In the genomic region with DNA sequence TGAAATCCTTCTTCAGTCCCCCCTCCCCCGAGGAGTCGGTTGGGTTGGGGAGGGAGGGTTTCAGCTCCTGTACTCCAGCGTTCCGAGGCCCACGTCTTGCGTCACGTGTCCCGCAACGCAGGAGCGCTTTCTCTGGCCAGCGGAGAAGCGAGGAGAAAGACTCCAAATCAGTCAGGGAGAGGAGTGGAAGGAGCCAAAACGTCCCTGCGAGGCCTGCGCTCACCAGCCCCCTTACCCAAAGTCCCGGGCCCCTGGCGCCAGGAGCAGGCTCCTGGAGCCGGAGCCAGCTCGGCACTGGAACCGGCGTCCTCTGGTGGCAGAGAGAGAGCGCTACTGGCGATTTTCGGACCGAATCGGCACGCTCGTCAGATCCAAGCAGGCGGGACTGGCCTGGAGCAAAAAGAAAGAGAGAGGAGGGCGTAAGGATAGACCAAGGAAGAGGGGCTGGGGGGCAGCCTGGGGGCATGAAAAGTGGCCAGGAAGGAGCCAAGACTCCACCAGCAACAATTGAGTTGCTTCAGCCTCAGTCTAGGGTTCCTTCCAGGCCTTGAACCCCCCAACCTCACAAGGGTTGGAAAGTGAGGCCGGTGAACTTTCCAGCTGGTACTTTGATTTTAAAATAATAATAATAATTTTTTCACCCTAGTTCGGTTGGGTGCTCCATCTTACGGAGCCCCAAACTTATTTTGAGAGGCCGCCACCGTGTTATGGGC, we compare ENCODE assay signal across 8 cellular contexts. TPM values are rescaled to one million over a fixed set of nuclear protein-coding genes. Genes with fewer than 3 reads are reported as not detected.
DNase-seq lines count a peak whose midpoint lies in the region; ATAC-seq and TF ChIP-seq lines count a peak whose summit lies in the region.

A gene (plus strand): TSS at position 158 of the 713 bp plus-strand sequence.

- no peak within 1 kb of the TSS for H3K27ac ChIP-seq in PC-9
- H3K27ac ChIP-seq in uterus = no peak within 1 kb of the TSS

- H3K9me2 ChIP-seq in PC-9 (ENCODE audit: insufficient read depth) = no peaks in the 10 kb centered on the region

- ATAC-seq in Right ventricle myocardium inferior (peak; percentile 59), GM19023 (IDR thresholded peaks at IDR 0.05; ENCODE audit: unreplicated experiment) (no peak)

- H3K9me3 ChIP-seq in PC-9 (ENCODE audit: insufficient read depth, low read depth) = no peaks in the 10 kb centered on the region
- no peaks in the 10 kb centered on the region for H3K9me3 ChIP-seq in uterus

- TF ChIP-seq POLR2A in uterus (IDR thresholded peaks at IDR 0.05) = no peak

- TF ChIP-seq CTCF in GM10248 (IDR thresholded peaks at IDR 0.05; ENCODE audit: control extremely low read depth, extremely low read depth, low read depth, missing control alignments) = peak; percentile 58
- peak; percentile 66; the same call in 1 of the 2 replicates for TF ChIP-seq CTCF in PC-9 (conservative IDR thresholded peaks at IDR 0.05)
- peak; percentile 72 for TF ChIP-seq CTCF in osteocyte (IDR thresholded peaks at IDR 0.05)
- TF ChIP-seq CTCF in uterus (IDR thresholded peaks at IDR 0.05) = peak; percentile 39 to 65 (median 48)

- no peaks in the 10 kb centered on the region for H3K9me3 Mint-ChIP-seq in activated naive CD8-positive, alpha-beta T cell (ENCODE audit: low read depth)
- no peaks in the 10 kb centered on the region for H3K9me3 Mint-ChIP-seq in osteocyte (ENCODE audit: unreplicated experiment)

- H3K4me1 Mint-ChIP-seq in activated naive CD8-positive, alpha-beta T cell (ENCODE audit: low read depth) = peaks cover 34% of the 10 kb centered on the region
- peaks cover 30% of the 10 kb centered on the region for H3K4me1 Mint-ChIP-seq in osteocyte (ENCODE audit: unreplicated experiment)

- POLR2A ChIA-PET in GM10248 (lab: Yijun Ruan, JAX) = no interaction called here
- POLR2A ChIA-PET in PC-9 (lab: Charles Lee; ENCODE audit: unreplicated experiment) = no interaction called here

- peak within 1 kb of the TSS; percentile 93 for H3K4me3 Mint-ChIP-seq in activated naive CD8-positive, alpha-beta T cell
- H3K4me3 Mint-ChIP-seq in osteocyte (ENCODE audit: unreplicated experiment) = peak within 1 kb of the TSS; percentile 67

- H3K4me3 ChIP-seq in PC-9 (peak within 1 kb of the TSS; percentile 73), uterus (peak within 1 kb of the TSS; percentile 18 to 37)

- peaks cover 11% of the 10 kb centered on the region for H3K79me2 ChIP-seq in PC-9 (ENCODE audit: low read depth)

- H3K36me3 ChIP-seq in PC-9 (ENCODE audit: low read depth) (no peaks in the 10 kb centered on the region), uterus (no peaks in the 10 kb centered on the region)

- H3K27me3 ChIP-seq in PC-9 (ENCODE audit: insufficient read depth, low read depth) = peaks cover 20% of the 10 kb centered on the region
- H3K27me3 ChIP-seq in uterus = no peaks in the 10 kb centered on the region

- intact Hi-C loops in PC-9 (cut with micrococcal nuclease; ENCODE audit: unreplicated experiment) (loop anchor here (5.0 kb wide), 1 partner anchor 200 kb away; a partner anchor contains a TSS), Right ventricle myocardium inferior (cut with DNase I) (loop anchor here (5.0 kb wide), 2 partner anchors 160 to 200 kb away; a partner anchor contains a TSS), uterus (cut with DNase I; ENCODE audit: low total_unique reads) (no loop called here)

- H3K36me3 Mint-ChIP-seq in activated naive CD8-positive, alpha-beta T cell = no peaks in the 10 kb centered on the region
- H3K36me3 Mint-ChIP-seq in osteocyte (ENCODE audit: unreplicated experiment) = no peaks in the 10 kb centered on the region

- CTCF ChIA-PET in GM10248 (lab: Yijun Ruan, JAX) = interaction anchor here (0.6 to 2.8 kb wide), 4 partner anchors 11 to 202 kb away, joined by 3 to 11 read pairs (median 4); a partner anchor contains a TSS
- CTCF ChIA-PET in PC-9 (lab: Charles Lee) = no interaction called here

- H3K27ac Mint-ChIP-seq in activated naive CD8-positive, alpha-beta T cell = no peak within 1 kb of the TSS
- H3K27ac Mint-ChIP-seq in osteocyte (ENCODE audit: unreplicated experiment) = no peak within 1 kb of the TSS

- no peaks in the 10 kb centered on the region for H4K20me1 ChIP-seq in PC-9 (ENCODE audit: insufficient read depth)

- peak within 1 kb of the TSS; percentile 90 for H3K4me2 ChIP-seq in PC-9

- no peaks in the 10 kb centered on the region for H3F3A ChIP-seq in PC-9 (ENCODE audit: insufficient read depth, low read depth)

- H2AFZ ChIP-seq in PC-9 = peak within 1 kb of the TSS; percentile 87

- DNase-seq in GM10248 (ENCODE audit: extremely low spot score) (peak; percentile 52), PC-9 (peak; percentile 50 to 60), Right ventricle myocardium inferior (ENCODE audit: missing footprints) (peak; percentile 76), osteocyte (ENCODE audit: extremely low spot score, unreplicated experiment) (no peak), uterus (peak; percentile 42 to 55), putamen (ENCODE audit: low spot score) (no peak)

- peaks cover 14% of the 10 kb centered on the region for H3K27me3 Mint-ChIP-seq in activated naive CD8-positive, alpha-beta T cell
- H3K27me3 Mint-ChIP-seq in osteocyte (ENCODE audit: unreplicated experiment) = peaks cover 50% of the 10 kb centered on the region

- H3K4me1 ChIP-seq in PC-9 (replicated peaks; ENCODE audit: insufficient read depth) = peaks cover 16% of the 10 kb centered on the region
- no peaks in the 10 kb centered on the region for H3K4me1 ChIP-seq in uterus

- no TSS peak for BruUV-seq in PC-9 (replicated peaks; lab: Mats Ljungman, UMichigan)

RNA-seq across cellular contexts. Expression of the gene that starts here (rescaled TPM):
- total RNA-seq in PC-9 (2021) (929 and 1,304 TPM in 2 replicates), Right ventricle myocardium inferior (1,475 TPM), osteocyte (1,150 and 1,173 TPM in 2 replicates), uterus (100 to 1,000 TPM; 281 to 822 (median 446) TPM)

Comparison
In these comparisons a context has a peak if more than half of its experiments do, and no peak if none do; other contexts are left out.
1. DNase-seq: peak in GM10248 (single experiment), PC-9 (2 of 2), Right ventricle myocardium inferior (single experiment) and uterus (2 of 2); none in osteocyte (single experiment) and putamen (single experiment).
2. Peak in every context shown above with its lines, with median percentiles within 50 percentile points of each other: CTCF ChIP-seq.